ENCODE assay signal across 19 cellular contexts in genomic region chr4:10075158-10075863, GRCh38. TPM values are rescaled to one million over a fixed set of nuclear protein-coding genes. Genes with fewer than 3 reads are reported as not detected.
DNase-seq lines count a peak whose midpoint lies in the region; ATAC-seq and TF ChIP-seq lines count a peak whose summit lies in the region.
"Had no signal": no experiment of that assay in that cellular context is flagged by ENCODE, and none has a peak within 500 bp of the region (broad histone marks: within the 10 kb centered on the region; RNA-seq: fewer than 3 reads in every experiment).

No MANE protein-coding gene starts in this region.

- TF ChIP-seq CTCF in CD14-positive monocyte (IDR thresholded peaks at IDR 0.05) (no peak), H9 (conservative IDR thresholded peaks at IDR 0.05) (no peak), endodermal cell (conservative IDR thresholded peaks at IDR 0.05) (no peak), nephron progenitor cell (IDR thresholded peaks at IDR 0.05) (no peak)

- no peak overlapping the region for H2AK5ac ChIP-seq in H9 (ENCODE audit: insufficient read length, low read length)

- no peak overlapping the region for H3K56ac ChIP-seq in H9 (ENCODE audit: insufficient read length, low read depth, low read length)

- no peak overlapping the region for H3K4ac ChIP-seq in H9 (ENCODE audit: low read depth, low read length)

- H3K36me3 ChIP-seq in endodermal cell (ENCODE audit: control insufficient read depth, insufficient read depth, low read length) = peaks cover 98% of the 10 kb centered on the region

- no peak overlapping the region for H4K5ac ChIP-seq in H9 (ENCODE audit: insufficient read length, low read depth, low read length)

- H3K9me3 Mint-ChIP-seq in CD14-positive monocyte (no peaks in the 10 kb centered on the region), H9 (no peaks in the 10 kb centered on the region), endodermal cell (no peaks in the 10 kb centered on the region), nephron progenitor cell (no peaks in the 10 kb centered on the region)
- H3K9me3 Mint-ChIP-seq: T-helper 1 cell treated with Interleukin-12 subunit alpha and Interleukin-12 subunit beta and Interleukin-4 antibody, amounts not matched to agents 30 μg/mL and 1 μg/mL, for 36 hours had no signal

- no peaks in the 10 kb centered on the region for H3K79me2 ChIP-seq in H9 (ENCODE audit: insufficient read depth, low read length)

- H3K27me3 Mint-ChIP-seq in CD14-positive monocyte (ENCODE audit: low read depth in 3 of 3) (peaks cover 0 to 2% (median 1%) of the 10 kb centered on the region in 3 donors), H9 (ENCODE audit: low read depth) (no peaks in the 10 kb centered on the region; the same call in 1 of the 2 replicates), endodermal cell (ENCODE audit: insufficient read depth) (no peaks in the 10 kb centered on the region), nephron progenitor cell (ENCODE audit: low read depth, poor library complexity) (no peaks in the 10 kb centered on the region)
- H3K27me3 Mint-ChIP-seq: activated naive CD8-positive, alpha-beta T cell; B cell had no signal

- no peak overlapping the region for H2BK5ac ChIP-seq in H9 (ENCODE audit: insufficient read length, low read length)

- H2BK15ac ChIP-seq in H9 (ENCODE audit: low read depth, low read length) = no peak overlapping the region

- H3K14ac ChIP-seq in H9 (ENCODE audit: insufficient read depth, low read length) = no peak overlapping the region

- H3K9ac ChIP-seq in H9 (ENCODE audit: extremely low read depth, insufficient read length, low read length) (no peak overlapping the region), endodermal cell (ENCODE audit: extremely low read depth, low read length, poor library complexity, severe bottlenecking) (no peak overlapping the region)

- H3K36me3 Mint-ChIP-seq in CD14-positive monocyte (peaks cover 78 to 93% of the 10 kb centered on the region in 2 donors), H9 (ENCODE audit: insufficient read depth in 1 of 3, low read depth in 3 of 3) (peaks cover 40 to 90% (median 82%) of the 10 kb centered on the region in 3 experiments; a peak in 6 of 7 replicates), endodermal cell (ENCODE audit: low read depth) (peaks cover 75% of the 10 kb centered on the region), nephron progenitor cell (ENCODE audit: low read depth) (peaks cover 40% of the 10 kb centered on the region)

- H2BK20ac ChIP-seq in H9 (ENCODE audit: low read depth, low read length, poor library complexity, severe bottlenecking) = no peak overlapping the region

- no peak overlapping the region for H3K4me3 ChIP-seq in endodermal cell (ENCODE audit: low read length)
- H3K4me3 ChIP-seq: breast epithelium, heart right ventricle, skin epidermis had no signal

- peak overlapping the region in 2 of 7 donors; percentile 15 to 42 for H3K27ac Mint-ChIP-seq in CD14-positive monocyte
- peak overlapping the region in 2 of 3 experiments; percentile 47 to 61; a peak in 3 of 7 replicates for H3K27ac Mint-ChIP-seq in H9
- H3K27ac Mint-ChIP-seq in endodermal cell = peak overlapping the region; percentile 48
- peak overlapping the region; percentile 13 for H3K27ac Mint-ChIP-seq in nephron progenitor cell
- H3K27ac Mint-ChIP-seq: B cell; T-helper 1 cell treated with Interleukin-12 subunit alpha and Interleukin-12 subunit beta and Interleukin-4 antibody, amounts not matched to agents 30 μg/mL and 1 μg/mL, for 36 hours had no signal

- H4K91ac ChIP-seq in H9 (ENCODE audit: insufficient read length, low read depth, low read length) = no peak overlapping the region

- H3K9me3 ChIP-seq in H9 (ENCODE audit: control insufficient read depth, low read depth, low read length) (no peaks in the 10 kb centered on the region), endodermal cell (ENCODE audit: control insufficient read depth, low read length) (no peaks in the 10 kb centered on the region)
- H3K9me3 ChIP-seq: breast epithelium, heart right ventricle had no signal

- H2BK120ac ChIP-seq in H9 (ENCODE audit: low read depth, low read length, poor library complexity, severe bottlenecking) = no peak overlapping the region

- no peaks in the 10 kb centered on the region for H3K79me1 ChIP-seq in H9 (ENCODE audit: insufficient read depth, low read depth, low read length, poor library complexity, severe bottlenecking)

- no peak overlapping the region for H3K4me3 Mint-ChIP-seq in CD14-positive monocyte
- no peak overlapping the region for H3K4me3 Mint-ChIP-seq in H9
- H3K4me3 Mint-ChIP-seq in endodermal cell = no peak overlapping the region
- H3K4me3 Mint-ChIP-seq in nephron progenitor cell = no peak overlapping the region
- H3K4me3 Mint-ChIP-seq: activated naive CD8-positive, alpha-beta T cell; B cell; T-helper 1 cell treated with Interleukin-12 subunit alpha and Interleukin-12 subunit beta and Interleukin-4 antibody, amounts not matched to agents 30 μg/mL and 1 μg/mL, for 36 hours had no signal

- no peak overlapping the region for H2AFZ ChIP-seq in H9 (ENCODE audit: low read length)

- ATAC-seq in GM18858 (IDR thresholded peaks at IDR 0.05; ENCODE audit: unreplicated experiment) (no peak), HG02763 (IDR thresholded peaks at IDR 0.05; ENCODE audit: unreplicated experiment) (no peak), GM18868 (IDR thresholded peaks at IDR 0.05; ENCODE audit: unreplicated experiment) (no peak)

- no peak overlapping the region for H4K8ac ChIP-seq in H9 (replicated peaks; ENCODE audit: insufficient read length, low read depth, low read length)

- no peak overlapping the region for H2BK12ac ChIP-seq in H9 (ENCODE audit: insufficient read length, low read depth, low read length)

- H3K23ac ChIP-seq in H9 (ENCODE audit: insufficient read length, low read depth, low read length) = no peak overlapping the region

- H3K27me3 ChIP-seq in H9 (ENCODE audit: insufficient read depth, low read length) (no peaks in the 10 kb centered on the region), endodermal cell (ENCODE audit: control insufficient read depth, insufficient read depth, low read length, poor library complexity, severe bottlenecking) (no peaks in the 10 kb centered on the region)
- H3K27me3 ChIP-seq: breast epithelium, heart right ventricle had no signal

- peaks cover 20% of the 10 kb centered on the region for H3K4me1 Mint-ChIP-seq in CD14-positive monocyte
- H3K4me1 Mint-ChIP-seq in H9 = no peaks in the 10 kb centered on the region
- H3K4me1 Mint-ChIP-seq in endodermal cell = no peaks in the 10 kb centered on the region
- peaks cover 6% of the 10 kb centered on the region for H3K4me1 Mint-ChIP-seq in nephron progenitor cell
- H3K4me1 Mint-ChIP-seq: B cell had no signal

- no peak overlapping the region for H3T11ph ChIP-seq in H9 (ENCODE audit: low read length)

- intact Hi-C loops in CD14-positive monocyte (cut with micrococcal nuclease) = no loop called here

- WGBS in H9 (ENCODE audit: extremely low coverage, insufficient read length, low lambda C conversion rate) = no CpG with 5 or more reads among the region's 20 CpGs
- WGBS in endodermal cell (ENCODE audit: insufficient coverage in 1 of 2, insufficient read length in 1 of 2), 2 experiments = 88 to 92% methylated on average over 12 to 20 of the region's 20 CpGs

- no peaks in the 10 kb centered on the region for H3K4me1 ChIP-seq in H9 (ENCODE audit: insufficient read depth, low read length)
- H3K4me1 ChIP-seq in endodermal cell (ENCODE audit: control insufficient read depth, insufficient read depth, low read length) = no peaks in the 10 kb centered on the region
- H3K4me1 ChIP-seq: breast epithelium had no signal

- no peak overlapping the region for H3K4me2 ChIP-seq in H9 (ENCODE audit: insufficient read depth, insufficient read length, low read length)

- DNase-seq in CD14-positive monocyte (ENCODE audit: low spot score) (peak; percentile 15), H9 (no peak), endodermal cell (peak; percentile 54), nephron progenitor cell (no peak), activated T-cell treated with anti-CD3 and anti-CD28 coated beads for 4 hours (no peak)
- DNase-seq: heart right ventricle; NCI-H1048; NCI-H2081 treated with DMSO at 0.1 percent for 48 hours; NCI-H526 treated with DMSO at 0.1 percent for 48 hours; SIG-M5; stimulated activated CD4-positive, alpha-beta T cell treated with anti-CD3 and anti-CD28 coated beads, Interleukin-4, amount 100 ng/mL, for 24 hours had no signal

- H3K18ac ChIP-seq in H9 (ENCODE audit: insufficient read length, low read depth, low read length) = no peak overlapping the region

- H4K20me1 ChIP-seq in H9 (ENCODE audit: control insufficient read depth, insufficient read depth, insufficient read length) = peaks cover 3% of the 10 kb centered on the region

- H3K27ac ChIP-seq in H9 (ENCODE audit: insufficient read length, low read depth, low read length) = no peak overlapping the region
- no peak overlapping the region for H3K27ac ChIP-seq in endodermal cell (ENCODE audit: low read depth, low read length)
- H3K27ac ChIP-seq: breast epithelium, skin epidermis had no signal

- H3K23me2 ChIP-seq in H9 (ENCODE audit: insufficient read length, low read depth, low read length, poor library complexity, severe bottlenecking) = no peaks in the 10 kb centered on the region

RNA-seq across cellular contexts. Expression of gene WDR1, which starts 41.3 kb away (rescaled TPM):
- polyA plus RNA-seq in CD14-positive monocyte = 100 to 1,000 TPM; 243 to 251 TPM
- total RNA-seq in H9 (2021) (366 and 367 TPM in 2 replicates), endodermal cell (100 to 1,000 TPM; 222 to 345 TPM)
- polyA plus RNA-seq in endodermal cell (2013, experiment 1 of 2) = 127 TPM
- 106 TPM for polyA plus RNA-seq in endodermal cell (2013, experiment 2 of 2)

RNA-seq across cellular contexts. Expression of gene SLC2A9, which starts 54.0 kb away (rescaled TPM):
- polyA plus RNA-seq in CD14-positive monocyte = 10 to 100 TPM; 34.7 to 38.6 TPM
- 0.57 and 0.79 TPM in 2 replicates for total RNA-seq in H9 (2021)
- 1 to 10 TPM in 1 of 2 donors, under 1 TPM in 1; 0.95 to 1.9 TPM for total RNA-seq in endodermal cell
- not detected for polyA plus RNA-seq in endodermal cell (2013, experiment 1 of 2)
- not detected for polyA plus RNA-seq in endodermal cell (2013, experiment 2 of 2)

Comparison
In these comparisons a context has a peak if more than half of its experiments do, and no peak if none do; other contexts are left out.
1. DNase-seq: peak in CD14-positive monocyte (single experiment) and endodermal cell (single experiment); none in H9 (single experiment), nephron progenitor cell (single experiment) and activated T-cell treated with anti-CD3 and anti-CD28 coated beads for 4 hours (single experiment).